ENCODE assay signal across 13 cellular contexts in genomic region chr16:84667600-84668309, GRCh38.
"Had no signal": no experiment of that assay in that cellular context is flagged by ENCODE, and none has a peak within 500 bp of the region (broad histone marks: within the 10 kb centered on the region; RNA-seq: fewer than 3 reads in every experiment).

No MANE protein-coding gene starts in this region.

- H3K4me3 ChIP-seq: lower lobe of right lung, pancreas, tibial nerve had no signal

- H3K4me3 Mint-ChIP-seq: activated T-cell treated with anti-CD3 and anti-CD28 coated beads, Interleukin-2, amount 50 U/mL, for 4 hours; naive B cell had no signal

- H3K4me1 ChIP-seq: lower lobe of right lung, pancreas had no signal

- H3K27me3 ChIP-seq: pancreas, tibial nerve had no signal

- ATAC-seq: activated T-cell treated with anti-CD3 and anti-CD28 coated beads, Interleukin-2, amount 50 U/mL, for 4 hours; lower lobe of right lung; pancreas had no signal

- DNase-seq: activated CD4-positive, alpha-beta T cell treated with anti-CD3 and anti-CD28 coated beads, Interleukin-2, amount 50 U/mL, for 4 hours; activated CD4-positive, CD25-positive, alpha-beta regulatory T cell treated with anti-CD3 and anti-CD28 coated beads, Interleukin-2, amount 50 U/mL, for 72 hours; activated T-cell treated with anti-CD3 and anti-CD28 coated beads, Interleukin-2, amount 50 U/mL, for 4 hours; effector CD8-positive, alpha-beta T cell; hypothalamus; lower lobe of right lung; midbrain; naive B cell; pancreas; retina; stimulated activated CD4-positive, alpha-beta T cell treated with anti-CD3 and anti-CD28 coated beads, Interleukin-4, amount 100 ng/mL, for 4 hours; T-helper 2 cell had no signal

- H3K27me3 Mint-ChIP-seq: naive B cell had no signal

- H3K27ac ChIP-seq: lower lobe of right lung, pancreas, tibial nerve had no signal

- H3K9me3 ChIP-seq: lower lobe of right lung, pancreas, tibial nerve had no signal

- H3K9me3 Mint-ChIP-seq: activated T-cell treated with anti-CD3 and anti-CD28 coated beads, Interleukin-2, amount 50 U/mL, for 4 hours; naive B cell had no signal
